In genomic region chr17:57783338-57783742, GRCh38 we compare ENCODE assay signal across 9 cellular contexts. TPM values are rescaled to one million over a fixed set of nuclear protein-coding genes. Genes with fewer than 3 reads are reported as not detected.
DNase-seq lines count a peak whose midpoint lies in the region; ATAC-seq and TF ChIP-seq lines count a peak whose summit lies in the region.
"Had no signal": no experiment of that assay in that cellular context is flagged by ENCODE, and none has a peak within 500 bp of the region (broad histone marks: within the 10 kb centered on the region; RNA-seq: fewer than 3 reads in every experiment).

No MANE protein-coding gene starts in this region.

- H3K27ac ChIP-seq in neuronal stem cell (replicated peaks; ENCODE audit: low read length): no peak overlapping the region
- no peak overlapping the region for H3K27ac ChIP-seq in suprapubic skin

- H3K9ac ChIP-seq in neuronal stem cell (ENCODE audit: low read depth, low read length, poor library complexity): no peak overlapping the region

- no peaks in the 10 kb centered on the region for H3K4me1 Mint-ChIP-seq in activated T-cell treated with anti-CD3 and anti-CD28 coated beads, Interleukin-2, amount 50 U/mL, for 24 hours (ENCODE audit: low read depth)

- no peak overlapping the region for H4K91ac ChIP-seq in neuronal stem cell (ENCODE audit: low read depth, low read length, poor library complexity)

- no peak overlapping the region for H2BK120ac ChIP-seq in neuronal stem cell (ENCODE audit: low read depth, low read length)

- TF ChIP-seq CTCF in fibroblast of pulmonary artery (IDR thresholded peaks at IDR 0.05; ENCODE audit: low read length, missing control alignments) (peak; percentile 60), suprapubic skin (IDR thresholded peaks at IDR 0.05) (peak in 1 of 2 donors; percentile 74)

- no peak overlapping the region for H3K4ac ChIP-seq in neuronal stem cell (ENCODE audit: low read length)

- no peak overlapping the region for H3K14ac ChIP-seq in neuronal stem cell (ENCODE audit: low read length)

- no peaks in the 10 kb centered on the region for H3K79me1 ChIP-seq in neuronal stem cell (ENCODE audit: low read depth, low read length)

- ATAC-seq in HG03521 (IDR thresholded peaks at IDR 0.05; ENCODE audit: unreplicated experiment): no peak

- H3K4me3 Mint-ChIP-seq in activated T-cell treated with anti-CD3 and anti-CD28 coated beads, Interleukin-2, amount 50 U/mL, for 24 hours: no peak overlapping the region
- H3K4me3 Mint-ChIP-seq: IgD-negative memory B cell had no signal

- H3K36me3 ChIP-seq in neuronal stem cell (replicated peaks in 1 of 2; ENCODE audit: control insufficient read depth in 2 of 2, insufficient read depth in 2 of 2, low read length in 2 of 2) (no peaks in the 10 kb centered on the region), suprapubic skin (no peaks in the 10 kb centered on the region)

- H3K27me3 Mint-ChIP-seq in activated T-cell treated with anti-CD3 and anti-CD28 coated beads, Interleukin-2, amount 50 U/mL, for 24 hours: peaks cover 26% of the 10 kb centered on the region

- H2BK12ac ChIP-seq in neuronal stem cell (ENCODE audit: low read length): no peak overlapping the region

- H3K9me3 ChIP-seq in neuronal stem cell (replicated peaks in 1 of 2; ENCODE audit: control insufficient read depth in 2 of 2, insufficient read depth in 1 of 2, low read depth in 1 of 2, low read length in 2 of 2) (no peaks in the 10 kb centered on the region), suprapubic skin (no peaks in the 10 kb centered on the region)

- H3K27me3 ChIP-seq in neuronal stem cell (ENCODE audit: control insufficient read depth in 3 of 3, insufficient read depth in 3 of 3, low read depth in 1 of 3, low read length in 3 of 3) (peaks cover 0 to 12% (median 0%) of the 10 kb centered on the region in 3 experiments), suprapubic skin (peaks cover 32% of the 10 kb centered on the region)

- H2BK5ac ChIP-seq in neuronal stem cell (ENCODE audit: low read length): no peak overlapping the region

- no peak overlapping the region for H4K8ac ChIP-seq in neuronal stem cell (ENCODE audit: low read depth, low read length)

- peak overlapping the region; percentile 86 for H2AFZ ChIP-seq in neuronal stem cell (ENCODE audit: low read length)

- H2AK5ac ChIP-seq in neuronal stem cell (ENCODE audit: low read depth, low read length): no peak overlapping the region

- WGBS in neuronal stem cell (ENCODE audit: extremely low coverage in 2 of 2, insufficient read length in 2 of 2, insufficient replicate concordance in 1 of 2), 2 donors: no CpG with 5 or more reads among the region's 25 CpGs
- whole genome bisulfite sequencing in suprapubic skin: 30% methylated on average over 9 of the region's 25 CpGs

- TF ChIP-seq POLR2A in suprapubic skin (IDR thresholded peaks at IDR 0.05): no peak

- H3K36me3 Mint-ChIP-seq in activated T-cell treated with anti-CD3 and anti-CD28 coated beads, Interleukin-2, amount 50 U/mL, for 24 hours (ENCODE audit: low read depth): no peaks in the 10 kb centered on the region
- H3K36me3 Mint-ChIP-seq: IgD-negative memory B cell had no signal

- no peaks in the 10 kb centered on the region for H3K9me3 Mint-ChIP-seq in activated T-cell treated with anti-CD3 and anti-CD28 coated beads, Interleukin-2, amount 50 U/mL, for 24 hours
- H3K9me3 Mint-ChIP-seq: IgD-negative memory B cell had no signal

- no peak overlapping the region for H3K27ac Mint-ChIP-seq in activated T-cell treated with anti-CD3 and anti-CD28 coated beads, Interleukin-2, amount 50 U/mL, for 24 hours
- H3K27ac Mint-ChIP-seq: IgD-negative memory B cell had no signal

- H3K18ac ChIP-seq in neuronal stem cell (ENCODE audit: low read length): peak overlapping the region; percentile 46

- H3K23ac ChIP-seq in neuronal stem cell (ENCODE audit: low read depth, low read length, poor library complexity): no peak overlapping the region

- TF ChIP-seq EP300 in suprapubic skin (IDR thresholded peaks at IDR 0.05): no peak

- H2BK15ac ChIP-seq in neuronal stem cell (ENCODE audit: low read length): no peak overlapping the region

- DNase-seq in COLO668 (lab: John Stamatoyannopoulos, UW; ENCODE audit: unreplicated experiment) (peak; percentile 61), fibroblast of pulmonary artery (ENCODE audit: low read depth) (peak; percentile 31), neuronal stem cell (ENCODE audit: low spot score) (peak; percentile 84), suprapubic skin (ENCODE audit: low spot score in 2 of 2) (peak in 1 of 2 donors; percentile 75)
- DNase-seq in Jurkat, Clone E6-1 (ENCODE audit: low read depth, low spot score): peak; percentile 60
- peak; percentile 87 for DNase-seq in activated T-cell treated with anti-CD3 and anti-CD28 coated beads, Interleukin-2, amount 50 U/mL, for 24 hours

- H3K4me2 ChIP-seq in neuronal stem cell (ENCODE audit: insufficient read depth, low read length, poor library complexity, severe bottlenecking): peak overlapping the region; percentile 43

- no peak overlapping the region; the same call in 1 of the 2 replicates for H3K4me3 ChIP-seq in Jurkat, Clone E6-1 (ENCODE audit: low read length)
- no peak overlapping the region for H3K4me3 ChIP-seq in fibroblast of pulmonary artery (replicated peaks; ENCODE audit: low read depth, low read length)
- no peak overlapping the region for H3K4me3 ChIP-seq in neuronal stem cell (ENCODE audit: low read length in 2 of 2)
- peak overlapping the region; percentile 15 for H3K4me3 ChIP-seq in suprapubic skin

- H3K4me1 ChIP-seq in neuronal stem cell (ENCODE audit: control insufficient read depth in 2 of 2, insufficient read depth in 1 of 2, low read depth in 1 of 2, low read length in 2 of 2): peaks cover 17 to 20% of the 10 kb centered on the region in 2 donors
- H3K4me1 ChIP-seq in suprapubic skin: peaks cover 11% of the 10 kb centered on the region

TF ChIP-seq in PFSK-1, 5 proteins besides CTCF, POLR2A, EP300 and RAD21:
- no peak for TF ChIP-seq POLR2AphosphoS5 (IDR thresholded peaks at IDR 0.05; ENCODE audit: low read depth, low read length)
- no peak for TF ChIP-seq TAF1 (IDR thresholded peaks at IDR 0.05; ENCODE audit: borderline replicate concordance, insufficient read depth, low read length)
- TF ChIP-seq REST (IDR thresholded peaks at IDR 0.05; ENCODE audit: insufficient read depth in 1 of 2, low read depth in 2 of 2, low read length in 2 of 2): no peak
- TF ChIP-seq SIN3A (IDR thresholded peaks at IDR 0.05; ENCODE audit: borderline replicate concordance, insufficient read depth, low read length): no peak
- TF ChIP-seq FOXP2 (optimal IDR thresholded peaks at IDR 0.05; ENCODE audit: borderline replicate concordance, extremely low read depth, extremely low read length, insufficient read depth): peak; percentile 93

RNA-seq across cellular contexts. Expression of gene CCDC182, which starts 38.2 kb away (rescaled TPM):
- polyA plus RNA-seq in Jurkat, Clone E6-1 (2012; ENCODE audit: insufficient read depth, insufficient read length): not detected
- not detected for polyA plus RNA-seq in PFSK-1 (2012; ENCODE audit: insufficient read length, low read depth)
- polyA plus RNA-seq in neuronal stem cell (2013, experiment 1 of 2): not detected
- polyA plus RNA-seq in neuronal stem cell (2013, experiment 2 of 2): not detected
- not detected for total RNA-seq in suprapubic skin
- polyA plus RNA-seq: IgD-negative memory B cell had no signal
